17 cellular contexts compared by ENCODE assay signal in the genomic region with DNA sequence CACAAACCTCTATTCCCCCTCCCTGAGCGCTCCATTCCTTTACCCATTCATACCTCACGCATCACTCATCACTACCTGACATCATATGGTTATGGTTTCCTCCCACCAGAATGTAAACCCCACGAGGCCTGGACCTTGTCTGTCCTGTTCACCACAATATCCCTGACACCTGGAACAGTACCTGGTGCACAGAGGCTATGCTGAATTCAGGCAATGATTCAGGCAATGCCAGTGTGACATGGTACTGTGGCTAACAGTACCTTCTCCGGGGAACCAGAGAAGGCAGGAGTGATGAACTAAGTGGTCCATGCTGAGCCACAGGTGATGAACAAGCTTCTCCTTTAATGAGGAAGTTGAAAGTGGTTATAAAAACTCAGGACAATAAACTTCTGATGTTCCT.
"Had no signal": no experiment of that assay in that cellular context is flagged by ENCODE, and none has a peak within 500 bp of the region (broad histone marks: within the 10 kb centered on the region; RNA-seq: fewer than 3 reads in every experiment).

No MANE protein-coding gene starts in this region.

- H3K4me3 ChIP-seq: dorsolateral prefrontal cortex, lower lobe of right lung, sigmoid colon, tibial nerve had no signal

- H3K4me1 Mint-ChIP-seq: nephron had no signal

- DNase-seq: activated B cell treated with CpG ODN at 0.5 μM for 24 hours; activated CD4-positive, alpha-beta T cell treated with anti-CD3 and anti-CD28 coated beads, Interleukin-2, amount 10 ng/mL, durations not matched to agents 7 days and 5 days; activated gamma-delta T cell treated with Interleukin-2 at 50 U/mL for 16 hours; aorta; brain microvascular endothelial cell; central memory CD4-positive, alpha-beta T cell; dorsolateral prefrontal cortex; foreskin fibroblast; glutamatergic neuron; islet precursor cell; lower lobe of right lung; sigmoid colon; stimulated activated naive CD4-positive, alpha-beta T cell treated with Interleukin-2 at 50 U/mL for 16 hours; T-cell had no signal

- H3K4me3 Mint-ChIP-seq: activated B cell treated with CpG ODN at 0.5 μM for 24 hours; activated CD4-positive, alpha-beta T cell treated with anti-CD3 and anti-CD28 coated beads, Interleukin-2, amount 10 ng/mL, durations not matched to agents 7 days and 5 days; nephron had no signal

- H3K9me3 Mint-ChIP-seq: activated B cell treated with CpG ODN at 0.5 μM for 24 hours, nephron had no signal

- H3K27ac Mint-ChIP-seq: activated B cell treated with CpG ODN at 0.5 μM for 24 hours; activated CD4-positive, alpha-beta T cell treated with anti-CD3 and anti-CD28 coated beads, Interleukin-2, amount 10 ng/mL, durations not matched to agents 7 days and 5 days had no signal

- ATAC-seq: lower lobe of right lung, SK-N-SH treated with all-trans-retinoic acid at 6 μM for 48 hours had no signal
